ENCODE assay signal across 1 cellular context in genomic region chr16:57763290-57764005, GRCh38.
TF ChIP-seq lines count a peak whose summit lies in the region.

No MANE protein-coding gene starts in this region.

TF ChIP-seq in H1, 55 proteins besides CTCF, POLR2A, EP300 and RAD21:
- no peak for TF ChIP-seq ATF2 (IDR thresholded peaks at IDR 0.05; ENCODE audit: low read length)
- no peak for TF ChIP-seq SAP30 (IDR thresholded peaks at IDR 0.05; ENCODE audit: insufficient read depth, insufficient replicate concordance, low read length)
- TF ChIP-seq SIRT6 (IDR thresholded peaks at IDR 0.05; ENCODE audit: low read length), result no peak
- no peak for TF ChIP-seq NRF1 (IDR thresholded peaks at IDR 0.05; ENCODE audit: low read depth, low read length)
- TF ChIP-seq NANOG (IDR thresholded peaks at IDR 0.05; ENCODE audit: insufficient read depth, low read depth, low read length, poor library complexity, severe bottlenecking), result no peak
- no peak for TF ChIP-seq USF2 (IDR thresholded peaks at IDR 0.05; ENCODE audit: low read length)
- no peak for TF ChIP-seq RFX5 (IDR thresholded peaks at IDR 0.05; ENCODE audit: borderline replicate concordance, low read depth, low read length)
- no peak for TF ChIP-seq SP4 (IDR thresholded peaks at IDR 0.05; ENCODE audit: low read length)
- no peak for TF ChIP-seq CREB1 (IDR thresholded peaks at IDR 0.05)
- no peak for TF ChIP-seq JUND (IDR thresholded peaks at IDR 0.05; ENCODE audit: low read length)
- no peak for TF ChIP-seq HDAC6 (IDR thresholded peaks at IDR 0.05; ENCODE audit: low read depth, low read length)
- no peak for TF ChIP-seq JUN (IDR thresholded peaks at IDR 0.05; ENCODE audit: low read depth, low read length)
- no peak for TF ChIP-seq ATF3 (IDR thresholded peaks at IDR 0.05; ENCODE audit: insufficient read depth, low read depth, low read length)
- no peak for TF ChIP-seq CTBP2 (IDR thresholded peaks at IDR 0.05; ENCODE audit: borderline replicate concordance, insufficient read depth, insufficient read length, low read length)
- TF ChIP-seq CHD7 (IDR thresholded peaks at IDR 0.05; ENCODE audit: insufficient replicate concordance, low read length), result no peak
- no peak for TF ChIP-seq TAF1 (IDR thresholded peaks at IDR 0.05; ENCODE audit: low read depth, low read length)
